ENCODE assay signal across 8 cellular contexts in the genomic region with DNA sequence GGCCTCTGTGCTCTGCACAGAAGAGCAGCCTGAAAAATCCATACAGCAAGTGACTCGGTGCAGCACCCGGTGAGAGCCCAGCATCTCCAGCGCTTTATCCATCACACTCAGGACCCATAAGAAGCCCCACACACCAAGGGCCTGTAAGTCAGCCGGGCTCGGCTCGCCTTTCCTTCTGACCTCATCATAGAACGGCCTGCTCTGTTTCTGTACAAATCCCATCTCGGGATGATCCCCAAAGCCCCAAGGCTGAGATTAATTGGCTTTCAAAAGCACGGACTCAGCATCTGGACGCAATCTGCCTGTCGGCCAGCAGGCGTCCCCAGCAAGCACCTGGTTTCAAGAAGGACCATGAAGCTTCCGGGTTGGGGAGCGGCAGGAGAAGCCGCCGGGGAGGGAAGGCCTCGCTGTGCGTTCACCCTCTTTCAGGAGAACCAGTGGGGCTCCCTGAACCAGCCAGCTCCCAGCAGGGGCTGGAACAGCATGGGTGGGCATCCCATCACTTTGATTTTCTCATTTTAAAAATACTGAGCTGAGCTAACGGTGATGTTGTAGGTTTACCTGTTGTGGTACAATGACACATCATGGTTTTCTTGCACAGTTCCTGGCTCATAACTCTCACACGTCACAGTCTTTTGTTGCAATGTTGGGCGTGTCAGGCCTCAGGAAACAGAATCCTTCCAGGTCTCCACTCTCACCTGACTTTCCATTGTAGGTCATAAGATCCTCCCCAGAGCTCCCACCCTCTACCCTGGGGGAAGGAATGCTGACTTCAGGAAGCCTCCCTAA.
A peak's percentile ranks its signal among the peaks of the same experiment; 100 is the strongest.
DNase-seq lines count a peak whose midpoint lies in the region; ATAC-seq and TF ChIP-seq lines count a peak whose summit lies in the region.

No MANE protein-coding gene starts in this region.

- peak; percentile 72 for TF ChIP-seq RAD21 in Ishikawa (IDR thresholded peaks at IDR 0.05; ENCODE audit: low read depth)

- peak overlapping the region; percentile 29; the same call in 1 of the 2 replicates for H3K27ac ChIP-seq in OCI-LY3 (ENCODE audit: low read length)
- H3K27ac ChIP-seq in mucosa of rectum (ENCODE audit: low read depth in 2 of 2, low read length in 2 of 2) = peak overlapping the region; percentile 82 to 86

- no peaks in the 10 kb centered on the region for H3K27me3 Mint-ChIP-seq in stimulated activated naive B cell treated with anti-CD40 and anti-IgM and Interleukin-4, amounts not matched to agents 10 μg/mL and 1 μg/mL and 100 μg/mL, for 72 hours

- no peaks in the 10 kb centered on the region for H3K9me3 ChIP-seq in OCI-LY3 (ENCODE audit: insufficient read depth, low read length)
- H3K9me3 ChIP-seq in mucosa of rectum (ENCODE audit: control insufficient read depth in 2 of 2, low read length in 2 of 2) = no peaks in the 10 kb centered on the region

- H3K9ac ChIP-seq in OCI-LY3 (ENCODE audit: low read length) (peak overlapping the region; percentile 50; the same call in 1 of the 2 replicates), mucosa of rectum (ENCODE audit: low read depth in 1 of 2, low read length in 2 of 2) (peak overlapping the region; percentile 55 to 63)

- peak overlapping the region; percentile 94 for H2AFZ ChIP-seq in OCI-LY3 (ENCODE audit: low read depth, low read length)

- DNase-seq in NK-92 treated with Interleukin-12 subunit alpha and Interleukin-12 subunit beta, amount 100 ng/mL, for 24 hours (lab: John Stamatoyannopoulos, UW) = peak; percentile 72
- DNase-seq in NK-92 (lab: John Stamatoyannopoulos, UW; ENCODE audit: unreplicated experiment) (no peak), activated T-cell treated with anti-CD3 and anti-CD28 coated beads for 4 hours (peak; percentile 65), epithelial cell of esophagus (ENCODE audit: low read depth) (peak; percentile 97)
- DNase-seq in stimulated activated naive B cell treated with anti-CD40 and anti-IgM and Interleukin-4, amounts not matched to agents 10 μg/mL and 1 μg/mL and 100 μg/mL, for 72 hours = peak; percentile 74

- H3K36me3 ChIP-seq in OCI-LY3 (replicated peaks; ENCODE audit: low read depth, low read length) = no peaks in the 10 kb centered on the region
- no peaks in the 10 kb centered on the region for H3K36me3 ChIP-seq in mucosa of rectum (ENCODE audit: control insufficient read depth in 2 of 2, insufficient read depth in 2 of 2, low read length in 2 of 2)

- peak overlapping the region; percentile 64 for H3K4me3 ChIP-seq in OCI-LY3 (ENCODE audit: low read length)
- H3K4me3 ChIP-seq in epithelial cell of esophagus (ENCODE audit: low read length) = peak overlapping the region; percentile 28
- peak overlapping the region in 1 of 2 donors; percentile 53 for H3K4me3 ChIP-seq in mucosa of rectum (ENCODE audit: low read length in 2 of 2)

- H3K27ac Mint-ChIP-seq in stimulated activated naive B cell treated with anti-CD40 and anti-IgM and Interleukin-4, amounts not matched to agents 10 μg/mL and 1 μg/mL and 100 μg/mL, for 72 hours = peak overlapping the region; percentile 90

- no peaks in the 10 kb centered on the region for H3K79me2 ChIP-seq in OCI-LY3 (ENCODE audit: low read length)

- peaks cover 15 to 22% of the 10 kb centered on the region in 2 donors for H3K4me1 Mint-ChIP-seq in stimulated activated naive B cell treated with anti-CD40 and anti-IgM and Interleukin-4, amounts not matched to agents 10 μg/mL and 1 μg/mL and 100 μg/mL, for 72 hours

- no peaks in the 10 kb centered on the region for H3K9me3 Mint-ChIP-seq in stimulated activated naive B cell treated with anti-CD40 and anti-IgM and Interleukin-4, amounts not matched to agents 10 μg/mL and 1 μg/mL and 100 μg/mL, for 72 hours

- H3K27me3 ChIP-seq in OCI-LY3 (ENCODE audit: low read depth, low read length) (no peaks in the 10 kb centered on the region), mucosa of rectum (ENCODE audit: control insufficient read depth in 2 of 2, insufficient read depth in 2 of 2, low read length in 2 of 2) (no peaks in the 10 kb centered on the region)

- TF ChIP-seq EP300 in Ishikawa (IDR thresholded peaks at IDR 0.05; ENCODE audit: borderline replicate concordance) = peak; percentile 53; the same call in 1 of the 2 replicates

- H4K20me1 ChIP-seq in OCI-LY3 (ENCODE audit: insufficient read depth, low read length) = no peaks in the 10 kb centered on the region

- peak; percentile 76 for TF ChIP-seq CTCF in OCI-LY3 (IDR thresholded peaks at IDR 0.05; ENCODE audit: low read depth, low read length)
- peak; percentile 89 for TF ChIP-seq CTCF in epithelial cell of esophagus (IDR thresholded peaks at IDR 0.05; ENCODE audit: insufficient read depth, low read depth, low read length, missing control alignments)

- peak; percentile 94 to 97 for ATAC-seq in stimulated activated naive B cell treated with anti-CD40 and anti-IgM and Interleukin-4, amounts not matched to agents 10 μg/mL and 1 μg/mL and 100 μg/mL, for 72 hours (replicated peaks)

- H3K4me3 Mint-ChIP-seq in stimulated activated naive B cell treated with anti-CD40 and anti-IgM and Interleukin-4, amounts not matched to agents 10 μg/mL and 1 μg/mL and 100 μg/mL, for 72 hours = peak overlapping the region; percentile 21 to 57

- H3K4me1 ChIP-seq in OCI-LY3 (ENCODE audit: low read length) (peaks cover 6% of the 10 kb centered on the region), mucosa of rectum (ENCODE audit: control insufficient read depth in 2 of 2, insufficient read depth in 2 of 2, low read length in 2 of 2) (peaks cover 5 to 7% of the 10 kb centered on the region in 2 donors)

- peaks cover 12 to 18% of the 10 kb centered on the region in 2 donors for H3K36me3 Mint-ChIP-seq in stimulated activated naive B cell treated with anti-CD40 and anti-IgM and Interleukin-4, amounts not matched to agents 10 μg/mL and 1 μg/mL and 100 μg/mL, for 72 hours

- peak overlapping the region; percentile 87 for H3K4me2 ChIP-seq in OCI-LY3 (ENCODE audit: low read length)

TF ChIP-seq in Ishikawa, 13 proteins besides CTCF, POLR2A, EP300 and RAD21:
- no peak for TF ChIP-seq TAF1 (IDR thresholded peaks at IDR 0.05; ENCODE audit: low read depth)
- TF ChIP-seq, protein P1, sequence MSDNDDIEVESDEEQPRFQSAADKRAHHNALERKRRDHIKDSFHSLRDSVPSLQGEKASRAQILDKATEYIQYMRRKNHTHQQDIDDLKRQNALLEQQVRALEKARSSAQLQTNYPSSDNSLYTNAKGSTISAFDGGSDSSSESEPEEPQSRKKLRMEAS (IDR thresholded peaks at IDR 0.05) = peak; percentile 61; the same call in 1 of the 2 replicates
- TF ChIP-seq TCF12 (IDR thresholded peaks at IDR 0.05; ENCODE audit: low read depth) = peak; percentile 69
- peak; percentile 73 for TF ChIP-seq CREB1 (IDR thresholded peaks at IDR 0.05; ENCODE audit: low read depth)
- TF ChIP-seq, protein P2, sequence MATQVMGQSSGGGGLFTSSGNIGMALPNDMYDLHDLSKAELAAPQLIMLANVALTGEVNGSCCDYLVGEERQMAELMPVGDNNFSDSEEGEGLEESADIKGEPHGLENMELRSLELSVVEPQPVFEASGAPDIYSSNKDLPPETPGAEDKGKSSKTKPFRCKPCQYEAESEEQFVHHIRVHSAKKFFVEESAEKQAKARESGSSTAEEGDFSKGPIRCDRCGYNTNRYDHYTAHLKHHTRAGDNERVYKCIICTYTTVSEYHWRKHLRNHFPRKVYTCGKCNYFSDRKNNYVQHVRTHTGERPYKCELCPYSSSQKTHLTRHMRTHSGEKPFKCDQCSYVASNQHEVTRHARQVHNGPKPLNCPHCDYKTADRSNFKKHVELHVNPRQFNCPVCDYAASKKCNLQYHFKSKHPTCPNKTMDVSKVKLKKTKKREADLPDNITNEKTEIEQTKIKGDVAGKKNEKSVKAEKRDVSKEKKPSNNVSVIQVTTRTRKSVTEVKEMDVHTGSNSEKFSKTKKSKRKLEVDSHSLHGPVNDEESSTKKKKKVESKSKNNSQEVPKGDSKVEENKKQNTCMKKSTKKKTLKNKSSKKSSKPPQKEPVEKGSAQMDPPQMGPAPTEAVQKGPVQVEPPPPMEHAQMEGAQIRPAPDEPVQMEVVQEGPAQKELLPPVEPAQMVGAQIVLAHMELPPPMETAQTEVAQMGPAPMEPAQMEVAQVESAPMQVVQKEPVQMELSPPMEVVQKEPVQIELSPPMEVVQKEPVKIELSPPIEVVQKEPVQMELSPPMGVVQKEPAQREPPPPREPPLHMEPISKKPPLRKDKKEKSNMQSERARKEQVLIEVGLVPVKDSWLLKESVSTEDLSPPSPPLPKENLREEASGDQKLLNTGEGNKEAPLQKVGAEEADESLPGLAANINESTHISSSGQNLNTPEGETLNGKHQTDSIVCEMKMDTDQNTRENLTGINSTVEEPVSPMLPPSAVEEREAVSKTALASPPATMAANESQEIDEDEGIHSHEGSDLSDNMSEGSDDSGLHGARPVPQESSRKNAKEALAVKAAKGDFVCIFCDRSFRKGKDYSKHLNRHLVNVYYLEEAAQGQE (IDR thresholded peaks at IDR 0.05; ENCODE audit: low read depth) = no peak
- TF ChIP-seq FOXM1 (IDR thresholded peaks at IDR 0.05; ENCODE audit: borderline replicate concordance, low read depth) = peak; percentile 23; the same call in 1 of the 2 replicates
- TF ChIP-seq, protein P3, sequence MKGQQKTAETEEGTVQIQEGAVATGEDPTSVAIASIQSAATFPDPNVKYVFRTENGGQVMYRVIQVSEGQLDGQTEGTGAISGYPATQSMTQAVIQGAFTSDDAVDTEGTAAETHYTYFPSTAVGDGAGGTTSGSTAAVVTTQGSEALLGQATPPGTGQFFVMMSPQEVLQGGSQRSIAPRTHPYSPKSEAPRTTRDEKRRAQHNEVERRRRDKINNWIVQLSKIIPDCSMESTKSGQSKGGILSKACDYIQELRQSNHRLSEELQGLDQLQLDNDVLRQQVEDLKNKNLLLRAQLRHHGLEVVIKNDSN (IDR thresholded peaks at IDR 0.05) = peak; percentile 54; the same call in 1 of the 2 replicates
- TF ChIP-seq TEAD4 (IDR thresholded peaks at IDR 0.05) = peak; percentile 39; the same call in 1 of the 2 replicates
- TF ChIP-seq YY1 (IDR thresholded peaks at IDR 0.05; ENCODE audit: low read depth) = no peak
- TF ChIP-seq CEBPB (IDR thresholded peaks at IDR 0.05) = peak; percentile 76
- peak; percentile 10; the same call in 1 of the 2 replicates for TF ChIP-seq NFIC (IDR thresholded peaks at IDR 0.05)
